ENCODE assay signal across 8 cellular contexts in the genomic region with DNA sequence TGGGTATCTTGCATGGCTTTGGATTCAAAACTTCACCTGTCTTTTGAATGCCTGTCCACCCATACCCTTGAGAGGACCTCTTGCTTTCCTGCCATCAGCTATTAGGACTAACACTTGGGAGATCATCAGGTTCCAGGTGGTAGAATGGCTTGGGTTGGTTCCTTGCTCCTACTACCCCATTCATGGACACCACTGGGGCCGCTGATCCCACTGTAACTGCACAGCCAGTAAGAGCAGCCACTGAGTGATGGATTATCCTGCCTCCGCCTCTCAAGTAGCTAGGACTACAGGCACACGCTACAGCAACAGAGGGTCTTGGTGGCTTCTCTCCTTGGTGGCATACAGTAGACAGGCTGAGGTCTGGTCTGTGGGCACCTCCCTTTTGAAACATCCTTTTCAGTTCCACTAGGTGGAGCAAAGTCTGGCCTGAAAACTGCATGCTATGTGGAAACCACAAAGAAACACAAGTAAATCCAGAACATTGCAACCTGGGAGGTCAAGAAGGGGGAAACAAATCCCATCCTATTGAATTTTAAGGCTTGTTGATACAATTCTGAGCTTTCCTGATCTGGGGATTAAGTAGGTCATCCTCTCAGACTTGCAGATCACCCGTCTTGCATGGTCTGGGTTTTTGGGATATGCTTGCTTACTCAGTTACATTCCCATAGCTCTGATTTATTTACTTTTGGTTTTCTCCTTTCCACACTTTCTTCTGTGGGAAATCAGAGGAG. TPM values are rescaled to one million over a fixed set of nuclear protein-coding genes. Genes with fewer than 3 reads are reported as not detected.
DNase-seq lines count a peak whose midpoint lies in the region; ATAC-seq and TF ChIP-seq lines count a peak whose summit lies in the region.

No MANE protein-coding gene starts in this region.

- H3K36me3 Mint-ChIP-seq in activated B cell treated with CpG ODN at 0.5 μM for 24 hours (ENCODE audit: low read depth), result peaks cover 33% of the 10 kb centered on the region

- POLR2A ChIA-PET in activated B cell treated with CpG ODN at 0.5 μM for 24 hours (lab: Charles Lee), result interaction anchor here (1.5 kb wide), 2 partner anchors 9 to 59 kb away, joined by 3 read pairs; partner anchors contain the start of gene WBP1L

- no peaks in the 10 kb centered on the region for H3K9me3 Mint-ChIP-seq in activated B cell treated with CpG ODN at 0.5 μM for 24 hours

- peak overlapping the region; percentile 0 for H3K27ac ChIP-seq in HUES48 (ENCODE audit: low read depth, low read length)

- CTCF ChIA-PET in activated B cell treated with CpG ODN at 0.5 μM for 24 hours (lab: Charles Lee), result interaction anchor here (2.0 kb wide), 1 partner anchor 149 kb away, joined by 12 read pairs; no protein-coding TSS in a partner anchor

- no peaks in the 10 kb centered on the region for H3K27me3 ChIP-seq in HUES48 (ENCODE audit: control insufficient read depth, insufficient read depth, low read length)

- intact Hi-C loops in activated B cell treated with CpG ODN at 0.5 μM for 24 hours (cut with micrococcal nuclease) (loop anchor here (1.0 to 5.0 kb wide), 3 partner anchors 43 to 148 kb away; no protein-coding TSS in a partner anchor), Right ventricle myocardium superior (cut with DNase I) (loop anchor here (5.0 kb wide), 1 partner anchor 49 kb away; no protein-coding TSS in a partner anchor)

- peaks cover 49% of the 10 kb centered on the region for H3K4me1 Mint-ChIP-seq in activated B cell treated with CpG ODN at 0.5 μM for 24 hours

- no peaks in the 10 kb centered on the region for H3K36me3 ChIP-seq in HUES48 (ENCODE audit: control insufficient read depth, insufficient read depth, low read length)

- H3K4me1 ChIP-seq in HUES48 (ENCODE audit: control insufficient read depth, insufficient read depth, low read length), result peaks cover 3% of the 10 kb centered on the region; the same call in 1 of the 2 replicates

- no peak overlapping the region for H3K4me3 ChIP-seq in HUES48 (ENCODE audit: low read depth, low read length)
- H3K4me3 ChIP-seq in retinal pigment epithelial cell (ENCODE audit: low read length), result no peak overlapping the region

- H3K27me3 Mint-ChIP-seq in activated B cell treated with CpG ODN at 0.5 μM for 24 hours, result no peaks in the 10 kb centered on the region

- no peak for TF ChIP-seq CTCF in activated B cell treated with CpG ODN at 0.5 μM for 24 hours (IDR thresholded peaks at IDR 0.05)
- TF ChIP-seq CTCF in retinal pigment epithelial cell (conservative IDR thresholded peaks at IDR 0.05; ENCODE audit: low read depth, low read length), result peak; percentile 76

- DNase-seq in EH (ENCODE audit: low read depth), result peak; percentile 86
- DNase-seq in activated B cell treated with CpG ODN at 0.5 μM for 24 hours, result no peak
- DNase-seq in Right ventricle myocardium superior, result no peak
- DNase-seq in retinal pigment epithelial cell (ENCODE audit: low read depth), result no peak

- no peak overlapping the region for H3K27ac Mint-ChIP-seq in activated B cell treated with CpG ODN at 0.5 μM for 24 hours

- no peak overlapping the region for H3K4me3 Mint-ChIP-seq in activated B cell treated with CpG ODN at 0.5 μM for 24 hours

- no peak overlapping the region for H3K9ac ChIP-seq in HUES48 (ENCODE audit: low read depth, low read length)

- ATAC-seq in activated B cell treated with CpG ODN at 0.5 μM for 24 hours (ENCODE audit: low read depth), result peak; percentile 67
- ATAC-seq in Right ventricle myocardium superior (ENCODE audit: poor library complexity), result peak; percentile 86
- no peak for ATAC-seq in GM21825 (IDR thresholded peaks at IDR 0.05; ENCODE audit: unreplicated experiment)
- no peak for ATAC-seq in GM21529 (IDR thresholded peaks at IDR 0.05; ENCODE audit: unreplicated experiment)
- no peak for ATAC-seq in HG03520 (IDR thresholded peaks at IDR 0.05; ENCODE audit: unreplicated experiment)

- no peaks in the 10 kb centered on the region for H3K9me3 ChIP-seq in HUES48 (ENCODE audit: control insufficient read depth, insufficient read depth, low read length)

RNA-seq across cellular contexts. Expression of gene WBP1L, which starts 9.4 kb away (rescaled TPM):
- 30.5 and 30.8 TPM in 2 replicates for total RNA-seq in activated B cell treated with CpG ODN at 0.5 μM for 24 hours
- 19.7 TPM for total RNA-seq in Right ventricle myocardium superior

RNA-seq across cellular contexts. Expression of gene SFXN2, which starts 38.7 kb away (rescaled TPM):
- 22.1 and 28.9 TPM in 2 replicates for total RNA-seq in activated B cell treated with CpG ODN at 0.5 μM for 24 hours
- total RNA-seq in Right ventricle myocardium superior, result 1.7 TPM

RNA-seq across cellular contexts. Expression of gene ARL3, which starts 38.9 kb away (rescaled TPM):
- total RNA-seq in activated B cell treated with CpG ODN at 0.5 μM for 24 hours, result 4.1 and 5.1 TPM in 2 replicates
- total RNA-seq in Right ventricle myocardium superior, result 14.1 TPM

Comparison
In these comparisons a context has a peak if more than half of its experiments do, and no peak if none do; other contexts are left out.
1. ATAC-seq: peak in activated B cell treated with CpG ODN at 0.5 μM for 24 hours (single experiment) and Right ventricle myocardium superior (single experiment); none in GM21825 (single experiment), GM21529 (single experiment) and HG03520 (single experiment).